3 cellular contexts compared by ENCODE assay signal in genomic region chr3:18552579-18552978, GRCh38.
DNase-seq lines count a peak whose midpoint lies in the region; ATAC-seq, FAIRE-seq and TF ChIP-seq lines count a peak whose summit lies in the region.
"Not testable (repeated sequence)": the region's sequence is repeated elsewhere in the genome, so short reads cannot be mapped to it uniquely, and the experiment has no call there.

No MANE protein-coding gene starts in this region.

- POLR2A ChIA-PET in HepG2 (lab: Yijun Ruan, JAX) = not testable (repeated sequence)

- not testable (repeated sequence) for H3K4me2 ChIP-seq in HepG2 (ENCODE audit: low read depth, low read length)

- not testable (repeated sequence) for H3K4me3 ChIP-seq in HepG2 (replicated peaks in 1 of 3; ENCODE audit: insufficient read depth in 1 of 3, low read depth in 2 of 3, low read length in 3 of 3)

- under 1% methylated on average over 9 of the region's 9 CpGs for WGBS in HepG2 (ENCODE audit: low lambda C conversion rate)

- BruUV-seq in HepG2 (replicated peaks; lab: Mats Ljungman, UMichigan) = not testable (repeated sequence)

- TF ChIP-seq EP300 in HepG2 (IDR thresholded peaks at IDR 0.05; ENCODE audit: low read depth in 2 of 2, low read length in 2 of 2); HepG2 (CRISPR knock-in tag; IDR thresholded peaks at IDR 0.05; ENCODE audit: borderline replicate concordance): not testable (repeated sequence)

- not testable (repeated sequence) for TF ChIP-seq RAD21 in HepG2 (CRISPR knock-in tag; IDR thresholded peaks at IDR 0.05)

- intact Hi-C loops in Right ventricle myocardium inferior (cut with DNase I); HepG2 (cut with micrococcal nuclease; ENCODE audit: unreplicated experiment): not testable (repeated sequence)

- H2AFZ ChIP-seq in HepG2 (ENCODE audit: low read length) = not testable (repeated sequence)

- H3K9ac ChIP-seq in HepG2 (ENCODE audit: insufficient read depth, low read depth, low read length) = not testable (repeated sequence)

- not testable (repeated sequence) for H4K20me1 ChIP-seq in HepG2 (ENCODE audit: insufficient read depth, low read length)

- FAIRE-seq in HepG2 (lab: Jason Lieb, UNC) = not testable (repeated sequence)

- in situ Hi-C loops in HepG2 (cut with HindIII; ENCODE audit: extremely low pct_ligation_motif_present, low pct_unique_long_range_greater_than_20kb) = loop anchor here (25.0 kb wide), 1 partner anchor 435 kb away; no protein-coding TSS in a partner anchor

- not testable (repeated sequence) for H3K36me3 ChIP-seq in HepG2 (replicated peaks in 1 of 2; ENCODE audit: control insufficient read depth in 1 of 2, insufficient read depth in 2 of 2, low read length in 2 of 2)

- TF ChIP-seq CTCF in HepG2 (CRISPR knock-in tag; IDR thresholded peaks at IDR 0.05) = not testable (repeated sequence)

- CTCF ChIA-PET in HepG2 (lab: Yijun Ruan, JAX; ENCODE audit: low intra/inter-chr PET ratio, low total read pairs) = not testable (repeated sequence)

- not testable (repeated sequence) for H3K79me2 ChIP-seq in HepG2 (ENCODE audit: insufficient read depth, low read length)

- H3K4me1 ChIP-seq in HepG2 (ENCODE audit: insufficient read depth, low read length) = not testable (repeated sequence)

- DNase-seq in CD1c-positive myeloid dendritic cell (ENCODE audit: extremely low spot score) (peak; percentile 74), Right ventricle myocardium inferior (ENCODE audit: missing footprints) (peak; percentile 40)
- not testable (repeated sequence) for DNase-seq in HepG2 (ENCODE audit: low spot score)

- H3K27me3 ChIP-seq in HepG2 (ENCODE audit: control insufficient read depth in 1 of 2, insufficient read depth in 2 of 2, low read length in 2 of 2) = not testable (repeated sequence)

- ATAC-seq in Right ventricle myocardium inferior, HepG2: not testable (repeated sequence)

- not testable (repeated sequence) for H3K9me3 ChIP-seq in HepG2 (ENCODE audit: low read length)

- H3K27ac ChIP-seq in HepG2 (ENCODE audit: extremely low read length, insufficient read depth, low read length) = not testable (repeated sequence)

- TF ChIP-seq POLR2A in HepG2 (IDR thresholded peaks at IDR 0.05; ENCODE audit: insufficient read depth in 1 of 2, low read depth in 2 of 2, low read length in 2 of 2) = not testable (repeated sequence)

TF ChIP-seq in HepG2, 621 proteins besides CTCF, POLR2A, EP300 and RAD21:
- TF ChIP-seq CREB1 (IDR thresholded peaks at IDR 0.05) = peak; percentile 51; the same call in 1 of the 2 replicates
- TF ChIP-seq CREB1 (CRISPR knock-in tag; IDR thresholded peaks at IDR 0.05) = not testable (repeated sequence)
